ENCODE assay signal across 1 cellular context in genomic region chr10:116316533-116316932, GRCh38.
TF ChIP-seq lines count a peak whose summit lies in the region.

No MANE protein-coding gene starts in this region.

TF ChIP-seq in GM23338, 12 proteins besides CTCF, POLR2A, EP300 and RAD21 (continued from another document):
- TF ChIP-seq, protein P1, sequence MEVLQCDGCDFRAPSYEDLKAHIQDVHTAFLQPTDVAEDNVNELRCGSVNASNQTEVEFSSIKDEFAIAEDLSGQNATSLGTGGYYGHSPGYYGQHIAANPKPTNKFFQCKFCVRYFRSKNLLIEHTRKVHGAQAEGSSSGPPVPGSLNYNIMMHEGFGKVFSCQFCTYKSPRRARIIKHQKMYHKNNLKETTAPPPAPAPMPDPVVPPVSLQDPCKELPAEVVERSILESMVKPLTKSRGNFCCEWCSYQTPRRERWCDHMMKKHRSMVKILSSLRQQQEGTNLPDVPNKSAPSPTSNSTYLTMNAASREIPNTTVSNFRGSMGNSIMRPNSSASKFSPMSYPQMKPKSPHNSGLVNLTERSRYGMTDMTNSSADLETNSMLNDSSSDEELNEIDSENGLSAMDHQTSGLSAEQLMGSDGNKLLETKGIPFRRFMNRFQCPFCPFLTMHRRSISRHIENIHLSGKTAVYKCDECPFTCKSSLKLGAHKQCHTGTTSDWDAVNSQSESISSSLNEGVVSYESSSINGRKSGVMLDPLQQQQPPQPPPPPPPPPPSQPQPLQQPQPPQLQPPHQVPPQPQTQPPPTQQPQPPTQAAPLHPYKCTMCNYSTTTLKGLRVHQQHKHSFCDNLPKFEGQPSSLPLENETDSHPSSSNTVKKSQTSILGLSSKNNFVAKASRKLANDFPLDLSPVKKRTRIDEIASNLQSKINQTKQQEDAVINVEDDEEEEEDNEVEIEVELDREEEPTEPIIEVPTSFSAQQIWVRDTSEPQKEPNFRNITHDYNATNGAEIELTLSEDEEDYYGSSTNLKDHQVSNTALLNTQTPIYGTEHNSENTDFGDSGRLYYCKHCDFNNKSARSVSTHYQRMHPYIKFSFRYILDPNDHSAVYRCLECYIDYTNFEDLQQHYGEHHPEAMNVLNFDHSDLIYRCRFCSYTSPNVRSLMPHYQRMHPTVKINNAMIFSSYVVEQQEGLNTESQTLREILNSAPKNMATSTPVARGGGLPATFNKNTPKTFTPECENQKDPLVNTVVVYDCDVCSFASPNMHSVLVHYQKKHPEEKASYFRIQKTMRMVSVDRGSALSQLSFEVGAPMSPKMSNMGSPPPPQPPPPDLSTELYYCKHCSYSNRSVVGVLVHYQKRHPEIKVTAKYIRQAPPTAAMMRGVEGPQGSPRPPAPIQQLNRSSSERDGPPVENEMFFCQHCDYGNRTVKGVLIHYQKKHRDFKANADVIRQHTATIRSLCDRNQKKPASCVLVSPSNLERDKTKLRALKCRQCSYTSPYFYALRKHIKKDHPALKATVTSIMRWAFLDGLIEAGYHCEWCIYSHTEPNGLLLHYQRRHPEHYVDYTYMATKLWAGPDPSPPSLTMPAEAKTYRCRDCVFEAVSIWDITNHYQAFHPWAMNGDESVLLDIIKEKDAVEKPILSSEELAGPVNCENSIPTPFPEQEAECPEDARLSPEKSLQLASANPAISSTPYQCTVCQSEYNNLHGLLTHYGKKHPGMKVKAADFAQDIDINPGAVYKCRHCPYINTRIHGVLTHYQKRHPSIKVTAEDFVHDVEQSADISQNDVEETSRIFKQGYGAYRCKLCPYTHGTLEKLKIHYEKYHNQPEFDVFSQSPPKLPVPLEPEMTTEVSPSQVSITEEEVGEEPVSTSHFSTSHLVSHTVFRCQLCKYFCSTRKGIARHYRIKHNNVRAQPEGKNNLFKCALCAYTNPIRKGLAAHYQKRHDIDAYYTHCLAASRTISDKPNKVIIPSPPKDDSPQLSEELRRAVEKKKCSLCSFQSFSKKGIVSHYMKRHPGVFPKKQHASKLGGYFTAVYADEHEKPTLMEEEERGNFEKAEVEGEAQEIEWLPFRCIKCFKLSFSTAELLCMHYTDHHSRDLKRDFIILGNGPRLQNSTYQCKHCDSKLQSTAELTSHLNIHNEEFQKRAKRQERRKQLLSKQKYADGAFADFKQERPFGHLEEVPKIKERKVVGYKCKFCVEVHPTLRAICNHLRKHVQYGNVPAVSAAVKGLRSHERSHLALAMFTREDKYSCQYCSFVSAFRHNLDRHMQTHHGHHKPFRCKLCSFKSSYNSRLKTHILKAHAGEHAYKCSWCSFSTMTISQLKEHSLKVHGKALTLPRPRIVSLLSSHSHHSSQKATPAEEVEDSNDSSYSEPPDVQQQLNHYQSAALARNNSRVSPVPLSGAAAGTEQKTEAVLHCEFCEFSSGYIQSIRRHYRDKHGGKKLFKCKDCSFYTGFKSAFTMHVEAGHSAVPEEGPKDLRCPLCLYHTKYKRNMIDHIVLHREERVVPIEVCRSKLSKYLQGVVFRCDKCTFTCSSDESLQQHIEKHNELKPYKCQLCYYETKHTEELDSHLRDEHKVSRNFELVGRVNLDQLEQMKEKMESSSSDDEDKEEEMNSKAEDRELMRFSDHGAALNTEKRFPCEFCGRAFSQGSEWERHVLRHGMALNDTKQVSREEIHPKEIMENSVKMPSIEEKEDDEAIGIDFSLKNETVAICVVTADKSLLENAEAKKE (CRISPR knock-in tag; IDR thresholded peaks at IDR 0.05) = no peak
- no peak for TF ChIP-seq CREB1 (CRISPR knock-in tag; IDR thresholded peaks at IDR 0.05; ENCODE audit: low read depth)
- TF ChIP-seq POLR2AphosphoS5 (IDR thresholded peaks at IDR 0.05; ENCODE audit: low read depth) = no peak
- no peak for TF ChIP-seq EZH2phosphoT487 (IDR thresholded peaks at IDR 0.05; ENCODE audit: unreplicated experiment)
- no peak for TF ChIP-seq REST (IDR thresholded peaks at IDR 0.05; ENCODE audit: unreplicated experiment)
- no peak for TF ChIP-seq ZNF331 (CRISPR knock-in tag; IDR thresholded peaks at IDR 0.05; ENCODE audit: low read depth)
- no peak for TF ChIP-seq ZNF114 (CRISPR knock-in tag; IDR thresholded peaks at IDR 0.05)
- no peak for TF ChIP-seq JUNB (IDR thresholded peaks at IDR 0.05; ENCODE audit: unreplicated experiment)
- TF ChIP-seq STAT1 (IDR thresholded peaks at IDR 0.05; ENCODE audit: unreplicated experiment) = no peak
